40 cellular contexts compared by ENCODE assay signal in genomic region chr1:55239548-55239947, GRCh38.
"Had no signal": no experiment of that assay in that cellular context is flagged by ENCODE, and none has a peak within 500 bp of the region (broad histone marks: within the 10 kb centered on the region; RNA-seq: fewer than 3 reads in every experiment).

No MANE protein-coding gene starts in this region.

- H3K36me3 Mint-ChIP-seq: activated naive CD4-positive, alpha-beta T cell treated with anti-CD3 and anti-CD28 coated beads, Interleukin-2, amount 10 ng/mL, durations not matched to agents 7 days and 5 days; activated naive CD4-positive, alpha-beta T cell treated with anti-CD3 and anti-CD28 coated beads, Interleukin-2, amount 50 U/mL, for 24 hours; activated naive CD4-positive, alpha-beta T cell treated with anti-CD3 and anti-CD28 coated beads, Interleukin-2, amount 50 U/mL, for 72 hours; activated naive CD8-positive, alpha-beta T cell; activated naive CD8-positive, alpha-beta T cell treated with anti-CD3 and anti-CD28 coated beads for 36 hours; activated naive CD8-positive, alpha-beta T cell treated with anti-CD3 and anti-CD28 coated beads, Interleukin-2, amount 10 ng/mL, durations not matched to agents 7 days and 5 days; brain had no signal

- DNase-seq: activated effector memory CD4-positive, alpha-beta T cell treated with anti-CD3 and anti-CD28 coated beads, Interleukin-2, amount 50 U/mL, for 16 hours; activated effector memory CD4-positive, alpha-beta T cell treated with Interleukin-2 at 50 U/mL for 16 hours; activated gamma-delta T cell; activated gamma-delta T cell treated with Interleukin-2 at 50 U/mL for 16 hours; activated naive CD4-positive, alpha-beta T cell; activated naive CD4-positive, alpha-beta T cell treated with anti-CD3 and anti-CD28 coated beads for 36 hours; activated naive CD4-positive, alpha-beta T cell treated with anti-CD3 and anti-CD28 coated beads, Interleukin-2, amount 10 ng/mL, durations not matched to agents 7 days and 5 days; activated naive CD4-positive, alpha-beta T cell treated with anti-CD3 and anti-CD28 coated beads, Interleukin-2, amount 50 U/mL, for 16 hours; activated naive CD4-positive, alpha-beta T cell treated with Interleukin-2 at 50 U/mL for 16 hours; activated naive CD8-positive, alpha-beta T cell treated with anti-CD3 and anti-CD28 coated beads for 36 hours; activated naive CD8-positive, alpha-beta T cell treated with anti-CD3 and anti-CD28 coated beads, Interleukin-2, amount 10 ng/mL, durations not matched to agents 7 days and 5 days; activated naive CD8-positive, alpha-beta T cell treated with anti-CD3 and anti-CD28 coated beads, Interleukin-2, amount 50 U/mL, for 24 hours; activated T-cell treated with anti-CD3 and anti-CD28 coated beads, Interleukin-2, amount 50 U/mL, for 1 hour; activated T-cell treated with anti-CD3 and anti-CD28 coated beads, Interleukin-2, amount 50 U/mL, for 24 hours; activated T-cell treated with anti-CD3 and anti-CD28 coated beads, Interleukin-2, amount 50 U/mL, for 4 hours; activated T-cell treated with anti-CD3 and anti-CD28 coated beads, Interleukin-2, amount 50 U/mL, for 48 hours; activated T-cell treated with anti-CD3 and anti-CD28 coated beads, Interleukin-2, amount 50 U/mL, for 72 hours; adrenal gland; amniotic stem cell; amygdala; anterior cingulate cortex; aorta; body of pancreas; brain microvascular endothelial cell; caudate nucleus; central memory CD4-positive, alpha-beta T cell; cerebellar nuclear complex had no signal

- H3K27me3 ChIP-seq: adrenal gland, ascending aorta, body of pancreas, brain microvascular endothelial cell, breast epithelium, cardiac muscle cell had no signal

- H3K27ac Mint-ChIP-seq: activated naive CD4-positive, alpha-beta T cell treated with anti-CD3 and anti-CD28 coated beads for 36 hours; activated naive CD4-positive, alpha-beta T cell treated with anti-CD3 and anti-CD28 coated beads, Interleukin-2, amount 10 ng/mL, durations not matched to agents 7 days and 5 days; activated naive CD4-positive, alpha-beta T cell treated with anti-CD3 and anti-CD28 coated beads, Interleukin-2, amount 50 U/mL, for 24 hours; activated naive CD4-positive, alpha-beta T cell treated with anti-CD3 and anti-CD28 coated beads, Interleukin-2, amount 50 U/mL, for 72 hours; activated naive CD8-positive, alpha-beta T cell; activated naive CD8-positive, alpha-beta T cell treated with anti-CD3 and anti-CD28 coated beads for 36 hours; activated naive CD8-positive, alpha-beta T cell treated with anti-CD3 and anti-CD28 coated beads, Interleukin-2, amount 10 ng/mL, durations not matched to agents 7 days and 5 days; activated naive CD8-positive, alpha-beta T cell treated with anti-CD3 and anti-CD28 coated beads, Interleukin-2, amount 50 U/mL, for 24 hours; activated T-cell treated with anti-CD3 and anti-CD28 coated beads, Interleukin-2, amount 50 U/mL, for 24 hours; activated T-cell treated with anti-CD3 and anti-CD28 coated beads, Interleukin-2, amount 50 U/mL, for 72 hours; activated T-helper 1 cell treated with anti-CD3 and anti-CD28 coated beads, Interleukin-12 subunit alpha, Interleukin-12 subunit beta, Interleukin-2, Interleukin-4 antibody, amounts not matched to agents 30 ng/mL and 10 ng/mL and 1 ng/mL, durations not matched to agents 14 hours and 24 hours and 36 hours; activated T-helper 17 cell treated with anti-CD3 and anti-CD28 coated beads, Interleukin-2, amount 50 U/mL, for 72 hours; activated T-helper 2 cell treated with anti-CD3 and anti-CD28 coated beads, Interferon-gamma antibody, Interleukin-2, Interleukin-4, amounts not matched to agents 10 μg/mL and 5 μg/mL and 100 μg/mL, durations not matched to agents 14 hours and 24 hours and 36 hours; brain had no signal

- H3K9me3 Mint-ChIP-seq: activated naive CD4-positive, alpha-beta T cell treated with anti-CD3 and anti-CD28 coated beads for 36 hours; activated naive CD4-positive, alpha-beta T cell treated with anti-CD3 and anti-CD28 coated beads, Interleukin-2, amount 10 ng/mL, durations not matched to agents 7 days and 5 days; activated naive CD4-positive, alpha-beta T cell treated with anti-CD3 and anti-CD28 coated beads, Interleukin-2, amount 50 U/mL, for 24 hours; activated naive CD4-positive, alpha-beta T cell treated with anti-CD3 and anti-CD28 coated beads, Interleukin-2, amount 50 U/mL, for 72 hours; activated naive CD8-positive, alpha-beta T cell treated with anti-CD3 and anti-CD28 coated beads for 36 hours; activated naive CD8-positive, alpha-beta T cell treated with anti-CD3 and anti-CD28 coated beads, Interleukin-2, amount 10 ng/mL, durations not matched to agents 7 days and 5 days; activated naive CD8-positive, alpha-beta T cell treated with anti-CD3 and anti-CD28 coated beads, Interleukin-2, amount 50 U/mL, for 24 hours; activated T-cell treated with anti-CD3 and anti-CD28 coated beads, Interleukin-2, amount 50 U/mL, for 24 hours; activated T-cell treated with anti-CD3 and anti-CD28 coated beads, Interleukin-2, amount 50 U/mL, for 4 hours; activated T-cell treated with anti-CD3 and anti-CD28 coated beads, Interleukin-2, amount 50 U/mL, for 72 hours; activated T-helper 1 cell treated with anti-CD3 and anti-CD28 coated beads, Interleukin-12 subunit alpha, Interleukin-12 subunit beta, Interleukin-2, Interleukin-4 antibody, amounts not matched to agents 30 ng/mL and 10 ng/mL and 1 ng/mL, durations not matched to agents 14 hours and 24 hours and 36 hours; activated T-helper 17 cell treated with anti-CD3 and anti-CD28 coated beads, Interleukin-2, amount 50 U/mL, for 72 hours; activated T-helper 2 cell treated with anti-CD3 and anti-CD28 coated beads, Interferon-gamma antibody, Interleukin-2, Interleukin-4, amounts not matched to agents 10 μg/mL and 5 μg/mL and 100 μg/mL, durations not matched to agents 14 hours and 24 hours and 36 hours; brain; central memory CD8-positive, alpha-beta T cell had no signal

- H3K27ac ChIP-seq: adrenal gland, ascending aorta, body of pancreas, brain microvascular endothelial cell, breast epithelium, cardiac muscle cell had no signal

- H3K4me1 Mint-ChIP-seq: activated naive CD4-positive, alpha-beta T cell treated with anti-CD3 and anti-CD28 coated beads, Interleukin-2, amount 10 ng/mL, durations not matched to agents 7 days and 5 days; activated naive CD4-positive, alpha-beta T cell treated with anti-CD3 and anti-CD28 coated beads, Interleukin-2, amount 50 U/mL, for 24 hours; activated naive CD8-positive, alpha-beta T cell treated with anti-CD3 and anti-CD28 coated beads, Interleukin-2, amount 50 U/mL, for 24 hours; activated T-helper 17 cell treated with anti-CD3 and anti-CD28 coated beads, Interleukin-2, amount 50 U/mL, for 72 hours; brain had no signal

- H3K4me3 Mint-ChIP-seq: activated naive CD4-positive, alpha-beta T cell treated with anti-CD3 and anti-CD28 coated beads for 36 hours; activated naive CD4-positive, alpha-beta T cell treated with anti-CD3 and anti-CD28 coated beads, Interleukin-2, amount 10 ng/mL, durations not matched to agents 7 days and 5 days; activated naive CD4-positive, alpha-beta T cell treated with anti-CD3 and anti-CD28 coated beads, Interleukin-2, amount 50 U/mL, for 24 hours; activated naive CD8-positive, alpha-beta T cell; activated naive CD8-positive, alpha-beta T cell treated with anti-CD3 and anti-CD28 coated beads for 36 hours; activated naive CD8-positive, alpha-beta T cell treated with anti-CD3 and anti-CD28 coated beads, Interleukin-2, amount 10 ng/mL, durations not matched to agents 7 days and 5 days; activated naive CD8-positive, alpha-beta T cell treated with anti-CD3 and anti-CD28 coated beads, Interleukin-2, amount 50 U/mL, for 24 hours; activated T-cell treated with anti-CD3 and anti-CD28 coated beads, Interleukin-2, amount 50 U/mL, for 24 hours; activated T-cell treated with anti-CD3 and anti-CD28 coated beads, Interleukin-2, amount 50 U/mL, for 4 hours; activated T-cell treated with anti-CD3 and anti-CD28 coated beads, Interleukin-2, amount 50 U/mL, for 72 hours; activated T-helper 1 cell treated with anti-CD3 and anti-CD28 coated beads, Interleukin-12 subunit alpha, Interleukin-12 subunit beta, Interleukin-2, Interleukin-4 antibody, amounts not matched to agents 30 ng/mL and 10 ng/mL and 1 ng/mL, durations not matched to agents 14 hours and 24 hours and 36 hours; activated T-helper 17 cell treated with anti-CD3 and anti-CD28 coated beads, Interleukin-2, amount 50 U/mL, for 72 hours; brain; central memory CD8-positive, alpha-beta T cell had no signal

- FAIRE-seq: astrocyte, bronchial epithelial cell had no signal

- H3K27me3 Mint-ChIP-seq: activated naive CD4-positive, alpha-beta T cell treated with anti-CD3 and anti-CD28 coated beads, Interleukin-2, amount 50 U/mL, for 24 hours; activated naive CD8-positive, alpha-beta T cell; activated naive CD8-positive, alpha-beta T cell treated with anti-CD3 and anti-CD28 coated beads for 36 hours had no signal

- H3K9me3 ChIP-seq: adrenal gland, ascending aorta, body of pancreas, breast epithelium had no signal

- H3K36me3 ChIP-seq: adrenal gland, ascending aorta, brain microvascular endothelial cell, breast epithelium, cardiac muscle cell had no signal

- H3K4me3 ChIP-seq: adrenal gland, ascending aorta, body of pancreas, breast epithelium, cardiac muscle cell had no signal

- H3K4me1 ChIP-seq: adrenal gland, ascending aorta, breast epithelium had no signal

- ATAC-seq: activated naive CD4-positive, alpha-beta T cell treated with anti-CD3 and anti-CD28 coated beads, Interleukin-2, amount 50 U/mL, for 72 hours; activated naive CD8-positive, alpha-beta T cell treated with anti-CD3 and anti-CD28 coated beads, Interleukin-2, amount 50 U/mL, for 24 hours; activated T-cell treated with anti-CD3 and anti-CD28 coated beads, Interleukin-2, amount 50 U/mL, for 4 hours; activated T-cell treated with anti-CD3 and anti-CD28 coated beads, Interleukin-2, amount 50 U/mL, for 72 hours; activated T-helper 17 cell treated with anti-CD3 and anti-CD28 coated beads, Interleukin-2, amount 50 U/mL, for 72 hours; body of pancreas had no signal
